Comparison of ENCODE assay signal across 32 cellular contexts in genomic region chr14:65881642-65882041, GRCh38.
"Had no signal": no experiment of that assay in that cellular context is flagged by ENCODE, and none has a peak within 500 bp of the region (broad histone marks: within the 10 kb centered on the region; RNA-seq: fewer than 3 reads in every experiment).

No MANE protein-coding gene starts in this region.

- DNase-seq: activated CD4-positive, alpha-beta T cell treated with anti-CD3 and anti-CD28 coated beads for 1 hour; activated CD4-positive, alpha-beta T cell treated with anti-CD3 and anti-CD28 coated beads for 48 hours; activated CD4-positive, alpha-beta T cell treated with anti-CD3 and anti-CD28 coated beads, Interleukin-2, amount 50 U/mL, for 48 hours; activated CD4-positive, CD25-positive, alpha-beta regulatory T cell; activated CD8-positive, alpha-beta T cell treated with anti-CD3 and anti-CD28 coated beads, Interleukin-2, amount 10 ng/mL, durations not matched to agents 7 days and 5 days; activated effector memory CD4-positive, alpha-beta T cell treated with Interleukin-2 at 50 U/mL for 16 hours; activated naive CD4-positive, alpha-beta T cell treated with anti-CD3 and anti-CD28 coated beads, Interleukin-2, amount 10 ng/mL, durations not matched to agents 7 days and 5 days; activated naive CD8-positive, alpha-beta T cell treated with anti-CD3 and anti-CD28 coated beads for 36 hours; activated T-cell treated with anti-CD3 and anti-CD28 coated beads, Interleukin-2, amount 50 U/mL, for 24 hours; adrenal gland; body of pancreas; Karpas-422; KBM-7; NCI-H1105; NCI-H1436; NCI-H1694; NCI-H2029; NCI-H345; NCI-H526; NCI-H748 treated with DMSO at 0.1 percent for 48 hours; NK-92 treated with Interleukin-12 subunit alpha and Interleukin-12 subunit beta, amount 100 ng/mL, for 24 hours; PC-3; Peyer's patch; RPMI8226; SHP77 treated with DMSO at 0.1 percent for 48 hours; SK-N-SH; T-cell; WERI-Rb-1 had no signal

- H3K4me3 Mint-ChIP-seq: activated CD8-positive, alpha-beta T cell treated with anti-CD3 and anti-CD28 coated beads, Interleukin-2, amount 10 ng/mL, durations not matched to agents 7 days and 5 days; activated naive CD4-positive, alpha-beta T cell treated with anti-CD3 and anti-CD28 coated beads, Interleukin-2, amount 10 ng/mL, durations not matched to agents 7 days and 5 days; activated naive CD8-positive, alpha-beta T cell treated with anti-CD3 and anti-CD28 coated beads for 36 hours; activated T-cell treated with anti-CD3 and anti-CD28 coated beads, Interleukin-2, amount 50 U/mL, for 24 hours; T-cell; T-helper 2 cell treated with Interferon-gamma antibody and Interleukin-4, amounts not matched to agents 5 μg/mL and 100 μg/mL, for 36 hours had no signal

- ATAC-seq: activated CD8-positive, alpha-beta T cell treated with anti-CD3 and anti-CD28 coated beads, Interleukin-2, amount 10 ng/mL, durations not matched to agents 7 days and 5 days; body of pancreas; PC-3; T-cell had no signal

- H3K9ac ChIP-seq: SK-N-SH had no signal

- H3K4me3 ChIP-seq: adrenal gland, body of pancreas, breast epithelium, coronary artery, Peyer's patch, SJSA1 had no signal

- H3K27me3 ChIP-seq: adrenal gland, body of pancreas, breast epithelium, Peyer's patch, SJSA1 had no signal

- H3K9me3 ChIP-seq: adrenal gland, body of pancreas, Peyer's patch, SJSA1, SK-N-SH had no signal

- H3K36me3 ChIP-seq: adrenal gland, breast epithelium, Peyer's patch, SJSA1, WERI-Rb-1 had no signal

- H3K27ac ChIP-seq: adrenal gland, body of pancreas, breast epithelium, coronary artery, Peyer's patch, SJSA1, WERI-Rb-1 had no signal

- H3K4me2 ChIP-seq: SK-N-SH had no signal

- H3K27me3 Mint-ChIP-seq: activated naive CD4-positive, alpha-beta T cell treated with anti-CD3 and anti-CD28 coated beads, Interleukin-2, amount 10 ng/mL, durations not matched to agents 7 days and 5 days; activated naive CD8-positive, alpha-beta T cell treated with anti-CD3 and anti-CD28 coated beads for 36 hours; activated T-cell treated with anti-CD3 and anti-CD28 coated beads, Interleukin-2, amount 50 U/mL, for 24 hours; T-cell had no signal

- H3K27ac Mint-ChIP-seq: activated CD8-positive, alpha-beta T cell treated with anti-CD3 and anti-CD28 coated beads, Interleukin-2, amount 10 ng/mL, durations not matched to agents 7 days and 5 days; activated naive CD4-positive, alpha-beta T cell treated with anti-CD3 and anti-CD28 coated beads, Interleukin-2, amount 10 ng/mL, durations not matched to agents 7 days and 5 days; activated naive CD8-positive, alpha-beta T cell treated with anti-CD3 and anti-CD28 coated beads for 36 hours; activated T-cell treated with anti-CD3 and anti-CD28 coated beads, Interleukin-2, amount 50 U/mL, for 24 hours; T-helper 2 cell treated with Interferon-gamma antibody and Interleukin-4, amounts not matched to agents 5 μg/mL and 100 μg/mL, for 36 hours had no signal

- H3K36me3 Mint-ChIP-seq: T-cell had no signal

- H3K4me1 ChIP-seq: adrenal gland, body of pancreas, breast epithelium, Peyer's patch, SJSA1 had no signal
